11 cellular contexts compared by ENCODE assay signal in the genomic region with DNA sequence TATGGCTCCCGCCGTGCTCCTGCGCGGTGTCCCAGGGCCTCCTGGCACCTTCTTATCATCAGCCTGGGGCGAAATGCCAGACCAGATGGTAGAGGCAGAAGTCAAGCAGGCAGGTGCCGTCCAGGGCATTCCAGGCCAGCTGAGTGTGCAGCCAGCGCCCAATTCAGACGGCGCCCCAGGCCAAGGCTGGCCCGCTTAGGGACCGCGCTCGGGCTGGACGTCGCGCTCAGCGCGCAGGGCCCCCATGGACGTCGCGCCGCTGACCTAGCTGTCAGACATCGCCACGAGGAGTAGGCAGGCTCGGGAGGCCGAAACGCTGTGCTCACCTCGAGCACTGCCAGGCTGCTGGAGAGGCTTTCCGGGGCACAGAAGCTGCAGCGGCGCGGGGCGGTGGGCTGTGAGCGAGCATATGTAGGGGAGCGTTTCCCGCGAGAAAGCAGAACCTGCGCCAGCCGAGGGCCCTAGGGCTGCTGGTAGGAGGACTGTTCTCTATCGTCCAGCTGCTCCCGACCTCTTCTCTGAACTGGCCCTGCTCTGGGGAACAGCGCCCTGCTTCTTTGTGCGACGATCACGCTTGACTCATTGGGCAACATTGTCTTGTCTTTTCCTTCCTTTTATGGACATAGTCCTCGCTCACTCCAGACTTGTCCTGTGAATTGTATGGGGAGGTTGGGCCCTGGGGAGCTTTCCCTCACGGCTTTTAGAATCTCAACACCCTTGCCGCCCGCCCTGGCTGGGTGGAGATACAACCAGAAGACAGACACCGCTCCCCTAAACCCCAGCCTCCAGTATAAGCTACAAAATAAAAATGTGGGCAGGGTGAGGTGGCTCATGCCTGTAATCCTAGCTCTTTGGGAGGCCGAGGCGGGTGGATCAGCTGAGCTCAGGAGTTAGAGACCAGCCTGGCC. TPM values are rescaled to one million over a fixed set of nuclear protein-coding genes. Genes with fewer than 3 reads are reported as not detected.
DNase-seq lines count a peak whose midpoint lies in the region; ATAC-seq, FAIRE-seq and TF ChIP-seq lines count a peak whose summit lies in the region.
"Had no signal": no experiment of that assay in that cellular context is flagged by ENCODE, and none has a peak within 500 bp of the region (broad histone marks: within the 10 kb centered on the region; RNA-seq: fewer than 3 reads in every experiment).

No MANE protein-coding gene starts in this region.

- DNase-seq in BE2C, result peak; percentile 56
- no peak for DNase-seq in HCT116 (ENCODE audit: low read depth, low spot score)
- no peak for DNase-seq in chondrocyte (ENCODE audit: low spot score)
- DNase-seq in HepG2 (ENCODE audit: low spot score), result no peak
- no peak for DNase-seq in NCI-H187 treated with DMSO at 0.1 percent for 48 hours (lab: John Stamatoyannopoulos, UW)
- DNase-seq: NCI-H1694 treated with DMSO at 0.1 percent for 48 hours had no signal

- in situ Hi-C loops in HepG2 (cut with HindIII; ENCODE audit: extremely low pct_ligation_motif_present, low pct_unique_long_range_greater_than_20kb), result no loop called here

- H3K36me3 Mint-ChIP-seq in chondrocyte (ENCODE audit: low read depth), result no peaks in the 10 kb centered on the region

- H2AFZ ChIP-seq in HCT116 (ENCODE audit: low read depth, low read length, poor library complexity, severe bottlenecking) (peak overlapping the region; percentile 97), HepG2 (ENCODE audit: low read length) (no peak overlapping the region)

- BruUV-seq in HCT116 (replicated peaks; lab: Mats Ljungman, UMichigan) (no TSS peak), HepG2 (replicated peaks; lab: Mats Ljungman, UMichigan) (no TSS peak)

- RAD21 ChIA-PET in HCT116 (lab: Charles Lee; ENCODE audit: low non-redundant PET in 1 of 2, low total read pairs in 2 of 2, uncharacterized antibody in 2 of 2, unreplicated experiment in 2 of 2), result interaction anchor here in 1 of 2 experiments (0.5 to 0.7 kb wide), 2 partner anchors 9 to 172 kb away, joined by 3 to 4 read pairs; partner anchors contain the start of gene CA4

- H3K9me3 Mint-ChIP-seq in chondrocyte (ENCODE audit: low read depth), result no peaks in the 10 kb centered on the region

- H3K4me3 ChIP-seq in BE2C (ENCODE audit: low read depth, low read length), result no peak overlapping the region
- peak overlapping the region in 1 of 2 experiments; percentile 26; a peak in 1 of 4 replicates for H3K4me3 ChIP-seq in HCT116 (replicated peaks in 1 of 2; ENCODE audit: low read depth in 1 of 2, low read length in 2 of 2)
- H3K4me3 ChIP-seq in HepG2 (replicated peaks in 1 of 3; ENCODE audit: insufficient read depth in 1 of 3, low read depth in 2 of 3, low read length in 3 of 3), result no peak overlapping the region
- H3K4me3 ChIP-seq: colonic mucosa, tibial nerve had no signal

- peak overlapping the region; percentile 39; the same call in 1 of the 2 replicates for H3K9ac ChIP-seq in HCT116 (ENCODE audit: low read length)
- no peak overlapping the region for H3K9ac ChIP-seq in HepG2 (ENCODE audit: insufficient read depth, low read depth, low read length)

- POLR2A ChIA-PET in HCT116 (lab: Charles Lee) (no interaction called here), HepG2 (lab: Yijun Ruan, JAX) (no interaction called here)

- H3K9me2 ChIP-seq in HCT116 (ENCODE audit: insufficient read depth), result no peaks in the 10 kb centered on the region

- no peaks in the 10 kb centered on the region for H3K36me3 ChIP-seq in BE2C
- H3K36me3 ChIP-seq in HCT116 (ENCODE audit: control insufficient read depth in 1 of 2, insufficient read depth in 2 of 2, low read length in 2 of 2), result no peaks in the 10 kb centered on the region
- H3K36me3 ChIP-seq in HepG2 (replicated peaks in 1 of 2; ENCODE audit: control insufficient read depth in 1 of 2, insufficient read depth in 2 of 2, low read length in 2 of 2), result no peaks in the 10 kb centered on the region
- H3K36me3 ChIP-seq: colonic mucosa, tibial nerve had no signal

- H3K9me3 ChIP-seq in BE2C, result no peaks in the 10 kb centered on the region
- H3K9me3 ChIP-seq in HCT116 (ENCODE audit: control insufficient read depth in 1 of 2, insufficient read depth in 1 of 2, low read depth in 1 of 2, low read length in 2 of 2), result no peaks in the 10 kb centered on the region
- no peaks in the 10 kb centered on the region for H3K9me3 ChIP-seq in HepG2 (ENCODE audit: low read length)
- H3K9me3 ChIP-seq: colonic mucosa, tibial nerve had no signal

- FAIRE-seq in HepG2 (lab: Jason Lieb, UNC), result no peak

- CTCF ChIA-PET in HCT116 (lab: Charles Lee) (interaction anchor here (0.5 to 2.2 kb wide), 11 partner anchors 8 to 497 kb away, joined by 3 to 13 read pairs (median 4); partner anchors contain the start of gene USP32), HepG2 (lab: Yijun Ruan, JAX; ENCODE audit: low intra/inter-chr PET ratio, low total read pairs) (interaction anchor here (3.4 kb wide), 1 partner anchor 294 kb away, joined by 28 read pairs; no protein-coding TSS in a partner anchor)

- H3K4me1 Mint-ChIP-seq in chondrocyte (ENCODE audit: low read depth), result peaks cover 32% of the 10 kb centered on the region

- no peak for TF ChIP-seq EP300 in HepG2 (IDR thresholded peaks at IDR 0.05; ENCODE audit: low read depth in 2 of 2, low read length in 2 of 2)
- no peak for TF ChIP-seq EP300 in HepG2 (CRISPR knock-in tag; IDR thresholded peaks at IDR 0.05; ENCODE audit: borderline replicate concordance)

- H3K4me1 ChIP-seq in BE2C, result peaks cover 5% of the 10 kb centered on the region
- H3K4me1 ChIP-seq in HCT116 (ENCODE audit: control insufficient read depth in 1 of 2, insufficient read depth in 2 of 2, low read length in 2 of 2), result peaks cover 18 to 26% of the 10 kb centered on the region in 2 experiments
- H3K4me1 ChIP-seq in HepG2 (ENCODE audit: insufficient read depth, low read length), result peaks cover 28% of the 10 kb centered on the region

- no peaks in the 10 kb centered on the region for H3K27me3 ChIP-seq in BE2C
- H3K27me3 ChIP-seq in HCT116 (ENCODE audit: insufficient read depth, low read length), result no peaks in the 10 kb centered on the region
- peaks cover 9 to 70% of the 10 kb centered on the region in 2 experiments for H3K27me3 ChIP-seq in HepG2 (ENCODE audit: control insufficient read depth in 1 of 2, insufficient read depth in 2 of 2, low read length in 2 of 2)

- peak; percentile 4 for ATAC-seq in HCT116
- ATAC-seq in HepG2, result no peak
- ATAC-seq in GM18873 (IDR thresholded peaks at IDR 0.05; ENCODE audit: low FRiP score, unreplicated experiment), result no peak
- ATAC-seq in GM18505 (IDR thresholded peaks at IDR 0.05; ENCODE audit: unreplicated experiment), result no peak
- ATAC-seq in GM18520 (IDR thresholded peaks at IDR 0.05; ENCODE audit: unreplicated experiment), result no peak

- H4K20me1 ChIP-seq in HCT116 (ENCODE audit: insufficient read depth) (no peaks in the 10 kb centered on the region), HepG2 (ENCODE audit: insufficient read depth, low read length) (peaks cover 4% of the 10 kb centered on the region; the same call in 1 of the 2 replicates)

- H3K27ac Mint-ChIP-seq in chondrocyte (ENCODE audit: unreplicated experiment), result peak overlapping the region; percentile 63

- TF ChIP-seq POLR2A in HCT116 (IDR thresholded peaks at IDR 0.05; ENCODE audit: borderline replicate concordance, extremely low read depth, insufficient read depth, insufficient read length), result no peak
- no peak for TF ChIP-seq POLR2A in HepG2 (IDR thresholded peaks at IDR 0.05; ENCODE audit: insufficient read depth in 1 of 2, low read depth in 2 of 2, low read length in 2 of 2)
- no peak for TF ChIP-seq POLR2A in GM18505 (IDR thresholded peaks at IDR 0.05; ENCODE audit: borderline replicate concordance, extremely low read depth, insufficient read depth, insufficient read length)

- peak overlapping the region; percentile 73 for H3K4me3 Mint-ChIP-seq in chondrocyte (ENCODE audit: unreplicated experiment)

- H3K27ac ChIP-seq in HCT116 (ENCODE audit: low read depth, low read length), result no peak overlapping the region
- H3K27ac ChIP-seq in HepG2 (ENCODE audit: extremely low read length, insufficient read depth, low read length), result no peak overlapping the region
- H3K27ac ChIP-seq: tibial nerve had no signal

- peak overlapping the region; percentile 63 for H3K4me2 ChIP-seq in HCT116 (ENCODE audit: low read length)
- H3K4me2 ChIP-seq in HepG2 (ENCODE audit: low read depth, low read length), result no peak overlapping the region

- no peaks in the 10 kb centered on the region for H3K79me2 ChIP-seq in HCT116 (ENCODE audit: insufficient read depth, low read length)
- no peaks in the 10 kb centered on the region for H3K79me2 ChIP-seq in HepG2 (ENCODE audit: insufficient read depth, low read length)

- intact Hi-C loops in HCT116 (cut with micrococcal nuclease) (loop anchor here (10.0 kb wide), 2 partner anchors 463 to 493 kb away; partner anchors contain the start of gene PPM1D), HepG2 (cut with micrococcal nuclease; ENCODE audit: unreplicated experiment) (loop anchor here (2.0 to 10.0 kb wide), 2 partner anchors 33 to 83 kb away; no protein-coding TSS in a partner anchor)

- peaks cover 25% of the 10 kb centered on the region for H3K27me3 Mint-ChIP-seq in chondrocyte (ENCODE audit: low read depth)

- TF ChIP-seq RAD21 in HCT116 (IDR thresholded peaks at IDR 0.05; ENCODE audit: low read depth) (no peak), HepG2 (CRISPR knock-in tag; IDR thresholded peaks at IDR 0.05) (no peak)

- 52% methylated on average over 24 of the region's 52 CpGs for WGBS in HepG2 (ENCODE audit: low lambda C conversion rate)

- TF ChIP-seq CTCF in BE2C (IDR thresholded peaks at IDR 0.05; ENCODE audit: low read depth, low read length) (no peak), HCT116 (IDR thresholded peaks at IDR 0.05 in 2 of 3, conservative IDR thresholded peaks at IDR 0.05 in 1 of 3; ENCODE audit: borderline replicate concordance in 1 of 3, insufficient read depth in 1 of 3, low read depth in 2 of 3, low read length in 2 of 3) (no peak), chondrocyte (IDR thresholded peaks at IDR 0.05) (no peak), HepG2 (CRISPR knock-in tag; IDR thresholded peaks at IDR 0.05) (no peak)

RNA-seq across cellular contexts. Expression of gene CA4, which starts 8.4 kb away (rescaled TPM):
- 0.43 TPM for polyA plus RNA-seq in BE2C (2012; ENCODE audit: insufficient read depth, insufficient read length, low read depth)
- total RNA-seq in HCT116 (2021; ENCODE audit: unreplicated experiment), result 0.20 TPM
- polyA plus RNA-seq in HCT116 (2012), result not detected in 2 replicates
- not detected in 3 replicates for total RNA-seq in chondrocyte
- not detected in 2 replicates for total RNA-seq in HepG2 (2016; rRNA removed; fragmentation: Illumina TruSeq; extraction: Trizol)
- total RNA-seq in HepG2 (2016; cell fraction: cytosol; rRNA removed; fragmentation: Illumina TruSeq; extraction: Trizol; ENCODE audit: low read depth), result not detected in 2 replicates
- not detected in 2 replicates for total RNA-seq in HepG2 (2016; cell fraction: insoluble cytoplasmic fraction; rRNA removed; fragmentation: Illumina TruSeq; extraction: Trizol)
- total RNA-seq in HepG2 (2016; cell fraction: membrane; rRNA removed; fragmentation: Illumina TruSeq; extraction: Trizol), result not detected in 2 replicates
- not detected in 2 replicates for total RNA-seq in HepG2 (2016; cell fraction: nucleus; rRNA removed; fragmentation: Illumina TruSeq; extraction: Trizol)
- polyA plus RNA-seq in HepG2 (2011; rRNA removed), result not detected in 2 replicates
- not detected in 2 replicates for polyA plus RNA-seq in HepG2 (2011; cell fraction: cytosol; rRNA removed)
- not detected in 2 replicates for polyA plus RNA-seq in HepG2 (2011; cell fraction: nucleus; rRNA removed)
- polyA plus RNA-seq in HepG2 (2012), result not detected in 2 replicates
- polyA plus RNA-seq in HepG2 (2016; cell fraction: cytosol; fragmentation: Illumina TruSeq; extraction: Trizol; ENCODE audit: low read depth), result not detected in 2 replicates
- polyA plus RNA-seq in HepG2 (2016; cell fraction: insoluble cytoplasmic fraction; fragmentation: Illumina TruSeq; extraction: Trizol; ENCODE audit: low read depth), result not detected in 2 replicates
- polyA plus RNA-seq in HepG2 (2016; cell fraction: membrane; fragmentation: Illumina TruSeq; extraction: Trizol; ENCODE audit: low read depth), result not detected in 2 replicates
- not detected in 2 replicates for polyA plus RNA-seq in HepG2 (2016; cell fraction: nucleus; fragmentation: Illumina TruSeq; extraction: Trizol; ENCODE audit: insufficient read depth, low read depth)
- polyA minus RNA-seq in HepG2 (2011; rRNA and poly(A)+ RNA removed; ENCODE audit: low replicate concordance), result not detected in 2 replicates
- not detected in 2 replicates for polyA minus RNA-seq in HepG2 (2011; cell fraction: cytosol; rRNA and poly(A)+ RNA removed)
- not detected in 2 replicates for polyA minus RNA-seq in HepG2 (2011; cell fraction: nucleus; rRNA and poly(A)+ RNA removed)
